In genomic region chr2:98582523-98582922, GRCh38 we compare ENCODE assay signal across 33 cellular contexts.
"Had no signal": no experiment of that assay in that cellular context is flagged by ENCODE, and none has a peak within 500 bp of the region (broad histone marks: within the 10 kb centered on the region; RNA-seq: fewer than 3 reads in every experiment).

No MANE protein-coding gene starts in this region.

- H3K9me3 Mint-ChIP-seq: activated B cell treated with CpG ODN at 0.5 μM for 24 hours; activated CD8-positive, alpha-beta T cell treated with anti-CD3 and anti-CD28 coated beads for 36 hours; activated naive CD4-positive, alpha-beta T cell treated with anti-CD3 and anti-CD28 coated beads, Interleukin-2, amount 10 ng/mL, durations not matched to agents 7 days and 5 days; activated naive CD8-positive, alpha-beta T cell treated with anti-CD3 and anti-CD28 coated beads for 36 hours; activated T-cell treated with anti-CD3 and anti-CD28 coated beads, Interleukin-2, amount 50 U/mL, for 4 hours; activated T-helper 1 cell treated with anti-CD3 and anti-CD28 coated beads, Interleukin-12 subunit alpha, Interleukin-12 subunit beta, Interleukin-2, Interleukin-4 antibody, amounts not matched to agents 30 ng/mL and 10 ng/mL and 1 ng/mL, durations not matched to agents 14 hours and 24 hours and 36 hours; central memory CD8-positive, alpha-beta T cell had no signal

- H3K4me3 ChIP-seq: cardiac muscle cell had no signal

- H3K4me3 Mint-ChIP-seq: activated B cell treated with CpG ODN at 0.5 μM for 24 hours; activated CD8-positive, alpha-beta T cell treated with anti-CD3 and anti-CD28 coated beads for 36 hours; activated naive CD4-positive, alpha-beta T cell treated with anti-CD3 and anti-CD28 coated beads, Interleukin-2, amount 10 ng/mL, durations not matched to agents 7 days and 5 days; activated naive CD8-positive, alpha-beta T cell treated with anti-CD3 and anti-CD28 coated beads for 36 hours; activated T-cell treated with anti-CD3 and anti-CD28 coated beads, Interleukin-2, amount 50 U/mL, for 4 hours; activated T-helper 1 cell treated with anti-CD3 and anti-CD28 coated beads, Interleukin-12 subunit alpha, Interleukin-12 subunit beta, Interleukin-2, Interleukin-4 antibody, amounts not matched to agents 30 ng/mL and 10 ng/mL and 1 ng/mL, durations not matched to agents 14 hours and 24 hours and 36 hours; central memory CD8-positive, alpha-beta T cell had no signal

- ATAC-seq: activated CD8-positive, alpha-beta T cell treated with anti-CD3 and anti-CD28 coated beads for 36 hours; activated T-cell treated with anti-CD3 and anti-CD28 coated beads, Interleukin-2, amount 50 U/mL, for 4 hours had no signal

- DNase-seq: activated B cell treated with CpG ODN at 0.5 μM for 24 hours; activated CD4-positive, alpha-beta T cell treated with anti-CD3 and anti-CD28 coated beads for 4 hours; activated CD4-positive, alpha-beta T cell treated with anti-CD3 and anti-CD28 coated beads, Interleukin-2, amount 50 U/mL, for 1 hour; activated CD4-positive, CD25-positive, alpha-beta regulatory T cell treated with anti-CD3 and anti-CD28 coated beads, Interleukin-2, amount 50 U/mL, for 72 hours; activated CD8-positive, alpha-beta T cell treated with anti-CD3 and anti-CD28 coated beads for 36 hours; activated effector memory CD4-positive, alpha-beta T cell treated with Interleukin-2 at 50 U/mL for 16 hours; activated naive CD4-positive, alpha-beta T cell treated with anti-CD3 and anti-CD28 coated beads, Interleukin-2, amount 10 ng/mL, durations not matched to agents 7 days and 5 days; activated naive CD8-positive, alpha-beta T cell treated with anti-CD3 and anti-CD28 coated beads for 36 hours; activated T-cell treated with anti-CD3 and anti-CD28 coated beads for 4 hours; activated T-cell treated with anti-CD3 and anti-CD28 coated beads, Interleukin-2, amount 50 U/mL, for 4 hours; amniotic stem cell; aorta; brain microvascular endothelial cell; MM.1S; MV-4-11; NCI-H1092; NCI-H1436 treated with DMSO at 0.1 percent for 48 hours; NCI-H1694 treated with DMSO at 0.1 percent for 48 hours; NCI-H2029; NCI-H510A; NCI-H526; NCI-H748 treated with DMSO at 0.1 percent for 48 hours; NK-92 treated with Interleukin-12 subunit alpha and Interleukin-12 subunit beta, amount 100 ng/mL, for 24 hours; Right ventricle myocardium superior; SW 1271; T-helper 1 cell; T-helper 2 cell; T-helper 9 cell had no signal

- H3K4me2 ChIP-seq: KMS-11 had no signal

- H3K27me3 Mint-ChIP-seq: activated B cell treated with CpG ODN at 0.5 μM for 24 hours; activated CD8-positive, alpha-beta T cell treated with anti-CD3 and anti-CD28 coated beads for 36 hours; activated naive CD4-positive, alpha-beta T cell treated with anti-CD3 and anti-CD28 coated beads, Interleukin-2, amount 10 ng/mL, durations not matched to agents 7 days and 5 days; activated naive CD8-positive, alpha-beta T cell treated with anti-CD3 and anti-CD28 coated beads for 36 hours; central memory CD8-positive, alpha-beta T cell had no signal

- H3K9ac ChIP-seq: KMS-11 had no signal

- H3K27me3 ChIP-seq: brain microvascular endothelial cell, cardiac muscle cell had no signal

- H3K27ac Mint-ChIP-seq: activated B cell treated with CpG ODN at 0.5 μM for 24 hours; activated CD8-positive, alpha-beta T cell treated with anti-CD3 and anti-CD28 coated beads for 36 hours; activated naive CD4-positive, alpha-beta T cell treated with anti-CD3 and anti-CD28 coated beads, Interleukin-2, amount 10 ng/mL, durations not matched to agents 7 days and 5 days; activated naive CD8-positive, alpha-beta T cell treated with anti-CD3 and anti-CD28 coated beads for 36 hours; activated T-helper 1 cell treated with anti-CD3 and anti-CD28 coated beads, Interleukin-12 subunit alpha, Interleukin-12 subunit beta, Interleukin-2, Interleukin-4 antibody, amounts not matched to agents 30 ng/mL and 10 ng/mL and 1 ng/mL, durations not matched to agents 14 hours and 24 hours and 36 hours had no signal

- H3K4me1 Mint-ChIP-seq: activated naive CD4-positive, alpha-beta T cell treated with anti-CD3 and anti-CD28 coated beads, Interleukin-2, amount 10 ng/mL, durations not matched to agents 7 days and 5 days; activated naive CD8-positive, alpha-beta T cell treated with anti-CD3 and anti-CD28 coated beads for 36 hours; central memory CD8-positive, alpha-beta T cell had no signal

- H3K27ac ChIP-seq: brain microvascular endothelial cell, cardiac muscle cell, KMS-11, VCaP had no signal
